8 cellular contexts compared by ENCODE assay signal in genomic region chr7:158740013-158740656, GRCh38. TPM values are rescaled to one million over a fixed set of nuclear protein-coding genes. Genes with fewer than 3 reads are reported as not detected.
DNase-seq lines count a peak whose midpoint lies in the region; ATAC-seq, FAIRE-seq and TF ChIP-seq lines count a peak whose summit lies in the region.

No MANE protein-coding gene starts in this region.

- H3K27ac ChIP-seq in K562 (ENCODE audit: extremely low read depth, low read depth, low read length) (peak overlapping the region; percentile 71), vagina (no peak overlapping the region)

- H3K4me3 ChIP-seq in K562 (no peak overlapping the region), vagina (no peak overlapping the region)

- peak; percentile 56 for FAIRE-seq in K562 (lab: Jason Lieb, UNC)
- FAIRE-seq in D721Med (lab: Jason Lieb, UNC), result no peak
- FAIRE-seq in urothelium cell line (lab: Jason Lieb, UNC), result no peak

- DNase-seq in AG08396 (ENCODE audit: low spot score) (peak; percentile 69), Kasumi-1 (lab: John Stamatoyannopoulos, UW) (peak; percentile 84 to 88), K562 (ENCODE audit: extremely low read depth in 1 of 4, low spot score in 3 of 4) (peak in 2 of 4 experiments; percentile 48 to 58), medulla oblongata (ENCODE audit: extremely low spot score) (peak; percentile 25), D721Med (ENCODE audit: insufficient read length, low spot score) (no peak), urothelium cell line (ENCODE audit: low spot score) (no peak), vagina (ENCODE audit: extremely low spot score in 2 of 2) (no peak)

- H3K4me2 ChIP-seq in K562 (ENCODE audit: insufficient read depth, low read length), result 0 out of 2 replicates have a peak overlapping the region, but pooled peaks have one; percentile 55

- H2AFZ ChIP-seq in K562 (ENCODE audit: low read depth, low read length), result no peak overlapping the region

- H3K4me1 ChIP-seq in K562 (replicated peaks in 1 of 2; ENCODE audit: control insufficient read depth in 2 of 2, insufficient read depth in 2 of 2, low read length in 2 of 2) (peaks cover 22 to 32% of the 10 kb centered on the region in 2 experiments; a peak in 4 of 5 replicates), vagina (no peaks in the 10 kb centered on the region)

- peaks cover 91% of the 10 kb centered on the region for H3K36me3 ChIP-seq in K562 (ENCODE audit: control insufficient read depth, insufficient read depth, low read length)
- peaks cover 0 to 82% of the 10 kb centered on the region in 2 donors for H3K36me3 ChIP-seq in vagina

- TF ChIP-seq POLR2A in K562 (conservative IDR thresholded peaks at IDR 0.05) (no peak), vagina (IDR thresholded peaks at IDR 0.05) (no peak)

- no peaks in the 10 kb centered on the region for H3K27me3 ChIP-seq in K562 (ENCODE audit: control insufficient read depth in 2 of 2, insufficient read depth in 2 of 2, low read length in 2 of 2)
- no peaks in the 10 kb centered on the region for H3K27me3 ChIP-seq in vagina

- H3K9me1 ChIP-seq in K562 (ENCODE audit: control insufficient read depth, insufficient read depth, low read length), result no peaks in the 10 kb centered on the region

- no TSS peak for BruUV-seq in K562 (replicated peaks; lab: Mats Ljungman, UMichigan)

- peak; percentile 11 to 59; a peak in 2 of 4 replicates for TF ChIP-seq RAD21 in K562 (CRISPR knock-in tag; conservative IDR thresholded peaks at IDR 0.05 in 1 of 2, IDR thresholded peaks at IDR 0.05 in 1 of 2)

- WGBS in K562 (ENCODE audit: insufficient coverage, low coverage, missing lambda C conversion rate), result 36% methylated on average over 15 of the region's 15 CpGs

- no peaks in the 10 kb centered on the region for H4K20me1 ChIP-seq in K562 (replicated peaks; ENCODE audit: control insufficient read depth, insufficient read depth, low read length)

- H3K9me3 ChIP-seq in K562 (replicated peaks; ENCODE audit: control insufficient read depth, insufficient read depth, low read depth, low read length) (no peaks in the 10 kb centered on the region), vagina (no peaks in the 10 kb centered on the region)

- no peaks in the 10 kb centered on the region for H3K79me2 ChIP-seq in K562 (ENCODE audit: control insufficient read depth, insufficient read depth, low read length)

- TF ChIP-seq CTCF in K562 (IDR thresholded peaks at IDR 0.05 in 2 of 3, conservative IDR thresholded peaks at IDR 0.05 in 1 of 3; ENCODE audit: insufficient read depth in 2 of 3, low read depth in 1 of 3, low read length in 3 of 3) (peak in 1 of 3 experiments; percentile 8; a peak in 1 of 6 replicates), D721Med (IDR thresholded peaks at IDR 0.05; ENCODE audit: insufficient read depth, missing control alignments) (no peak), vagina (IDR thresholded peaks at IDR 0.05) (no peak)

- intact Hi-C loops in K562 (cut with micrococcal nuclease) (loop anchor here (2.0 to 5.0 kb wide), 2 partner anchors 38 to 89 kb away; partner anchors contain the start of genes ESYT2 and NCAPG2), vagina (cut with DNase I) (no loop called here)

- POLR2A ChIA-PET in K562 (lab: Yijun Ruan, JAX), result interaction anchor here (0.7 to 3.5 kb wide), 9 partner anchors 8 to 128 kb away, joined by 3 to 22 read pairs (median 4); partner anchors contain the start of gene NCAPG2

- ATAC-seq in K562 (peak; percentile 47), GM19324 (IDR thresholded peaks at IDR 0.05; ENCODE audit: low FRiP score, unreplicated experiment) (no peak)

- no peak for TF ChIP-seq EP300 in K562 (IDR thresholded peaks at IDR 0.05; ENCODE audit: low read length)

- CTCF ChIA-PET in K562 (lab: Yijun Ruan, JAX; ENCODE audit: low intra/inter-chr PET ratio), result no interaction called here

- H3K9ac ChIP-seq in K562 (ENCODE audit: insufficient read depth in 1 of 2, low read depth in 2 of 2, low read length in 2 of 2), result peak overlapping the region; percentile 15 to 56; a peak in 3 of 4 replicates

- in situ Hi-C loops in K562 (cut with MboI), result no loop called here

TF ChIP-seq in K562, 482 proteins besides CTCF, POLR2A, EP300 and RAD21 (continues in another document):
- TF ChIP-seq FOXA3 (CRISPR knock-in tag; conservative IDR thresholded peaks at IDR 0.05 in 1 of 2, IDR thresholded peaks at IDR 0.05 in 1 of 2), result peak in 1 of 2 experiments; percentile 57; a peak in 2 of 4 replicates
- no peak for TF ChIP-seq SMC3 (conservative IDR thresholded peaks at IDR 0.05; ENCODE audit: insufficient read depth, low read depth, low read length)
- no peak for TF ChIP-seq ZFP91 (CRISPR knock-in tag; IDR thresholded peaks at IDR 0.05)
- 0 out of 2 replicates have a peak, but pooled peaks have one; percentile 39 for TF ChIP-seq ZKSCAN8 (CRISPR knock-in tag; IDR thresholded peaks at IDR 0.05)
- 0 out of 2 replicates have a peak, but pooled peaks have one; percentile 23 for TF ChIP-seq ELF4 (CRISPR knock-in tag; IDR thresholded peaks at IDR 0.05)
- no peak for TF ChIP-seq CREB1 (IDR thresholded peaks at IDR 0.05)
- peak; percentile 45; the same call in 1 of the 2 replicates for TF ChIP-seq CREB1 (CRISPR knock-in tag; IDR thresholded peaks at IDR 0.05)
- no peak for TF ChIP-seq HEY1 (CRISPR knock-in tag; IDR thresholded peaks at IDR 0.05; ENCODE audit: borderline replicate concordance)
- TF ChIP-seq E2F4 (CRISPR knock-in tag; IDR thresholded peaks at IDR 0.05; ENCODE audit: low read depth), result peak; percentile 42; the same call in 1 of the 2 replicates
- TF ChIP-seq TCF7 (IDR thresholded peaks at IDR 0.05; ENCODE audit: borderline replicate concordance), result no peak
- peak; percentile 24 to 61 for TF ChIP-seq E2F6 (IDR thresholded peaks at IDR 0.05; ENCODE audit: borderline replicate concordance in 1 of 2, extremely low read depth in 1 of 2, insufficient read depth in 1 of 2, insufficient read length in 1 of 2, low read depth in 1 of 2, low read length in 1 of 2, poor library complexity in 1 of 2, severe bottlenecking in 1 of 2)
- TF ChIP-seq KDM5B (IDR thresholded peaks at IDR 0.05; ENCODE audit: insufficient replicate concordance, low read depth, low read length), result peak; percentile 38
- TF ChIP-seq ETV5 (CRISPR knock-in tag; IDR thresholded peaks at IDR 0.05; ENCODE audit: low read depth), result peak; percentile 69; the same call in 1 of the 2 replicates

RNA-seq across cellular contexts. Expression of gene NCAPG2, which starts 35.5 kb away (rescaled TPM):
- 177 and 316 TPM in 2 replicates for total RNA-seq in K562 (2011; cell fraction: chromatin; rRNA removed; ENCODE audit: low replicate concordance)
- total RNA-seq in K562 (2011; cell fraction: nucleolus; rRNA removed), result 101 and 122 TPM in 2 replicates
- total RNA-seq in K562 (2011; cell fraction: nucleoplasm; rRNA removed), result 178 and 208 TPM in 2 replicates
- total RNA-seq in K562 (2014; rRNA removed) (47.2 and 50.6 TPM in 2 replicates), K562 (2014; rRNA removed; fragmentation: Illumina TruSeq; extraction: Trizol) (75.9 and 83.0 TPM in 2 replicates), K562 (2015; rRNA removed; fragmentation: Illumina TruSeq; extraction: Trizol) (65.1 and 70.1 TPM in 2 replicates), K562 (2021) (103 and 127 TPM in 2 replicates), vagina (9.6 TPM)
- polyA plus RNA-seq in K562 (2011; rRNA removed) (75.0 and 124 TPM in 2 replicates), K562 (2014; fragmentation: Illumina TruSeq; extraction: Trizol) (78.8 and 86.1 TPM in 2 replicates), K562 (2014; fragmentation: Nextera tagmentation; extraction: Ambion mirVana) (10 to 100 TPM; 21.5 to 97.7 TPM), K562 (2014; rRNA removed) (94.6 and 97.2 TPM in 2 replicates)
- polyA plus RNA-seq in K562 (2011; cell fraction: cytosol; rRNA removed), result 54.9 and 63.1 TPM in 2 replicates
- 114 and 154 TPM in 2 replicates for polyA plus RNA-seq in K562 (2011; cell fraction: nucleus; rRNA removed)
- polyA plus RNA-seq in K562 (2012), result 71.2 and 97.6 TPM in 2 replicates
- 201 and 283 TPM in 2 replicates for polyA minus RNA-seq in K562 (2011; rRNA and poly(A)+ RNA removed)
- polyA minus RNA-seq in K562 (2011; cell fraction: cytosol; rRNA and poly(A)+ RNA removed), result 50.1 and 65.9 TPM in 2 replicates
- 111 and 112 TPM in 2 replicates for polyA minus RNA-seq in K562 (2011; cell fraction: nucleus; rRNA and poly(A)+ RNA removed)

Comparison
In these comparisons a context has a peak if more than half of its experiments do, and no peak if none do; other contexts are left out.
1. DNase-seq: peak in AG08396 (single experiment), Kasumi-1 (2 of 2) and medulla oblongata (single experiment); none in D721Med (single experiment), urothelium cell line (single experiment) and vagina (0 of 2).